18 cellular contexts compared by ENCODE assay signal in genomic region chr7:38141187-38141586, GRCh38. TPM values are rescaled to one million over a fixed set of nuclear protein-coding genes. Genes with fewer than 3 reads are reported as not detected.
DNase-seq lines count a peak whose midpoint lies in the region; ATAC-seq, FAIRE-seq and TF ChIP-seq lines count a peak whose summit lies in the region.
"Had no signal": no experiment of that assay in that cellular context is flagged by ENCODE, and none has a peak within 500 bp of the region (broad histone marks: within the 10 kb centered on the region; RNA-seq: fewer than 3 reads in every experiment).

No MANE protein-coding gene starts in this region.

- no peak for DNase-seq in H9
- DNase-seq in K562 (ENCODE audit: extremely low read depth in 1 of 4, low spot score in 3 of 4), result no peak
- DNase-seq in natural killer cell, result no peak
- DNase-seq in GM23248, result no peak
- no peak for DNase-seq in RCC 7860 (ENCODE audit: low spot score)
- DNase-seq in spleen, result no peak
- no peak for DNase-seq in G401 (ENCODE audit: low spot score)
- DNase-seq: C1 segment of cervical spinal cord; Calu3; CD4-positive, alpha-beta memory T cell; COR-L47; DMS53; DMS79 treated with DMSO at 0.1 percent for 48 hours; GOT3; H7; HFFc6 had no signal

- no TSS peak for BruUV-seq in K562 (replicated peaks; lab: Mats Ljungman, UMichigan)

- FAIRE-seq in K562 (lab: Jason Lieb, UNC) (no peak), RCC 7860 (lab: Jason Lieb, UNC) (no peak)
- FAIRE-seq: G401.6 had no signal

- H3K36me3 Mint-ChIP-seq in H9 (ENCODE audit: insufficient read depth in 1 of 3, low read depth in 3 of 3) (no peaks in the 10 kb centered on the region), natural killer cell (no peaks in the 10 kb centered on the region)
- H3K36me3 Mint-ChIP-seq: CD4-positive, alpha-beta memory T cell had no signal

- no peak overlapping the region for H2AK5ac ChIP-seq in H9 (ENCODE audit: insufficient read length, low read length)

- H3K4me1 Mint-ChIP-seq in H9 (peaks cover 0 to 5% of the 10 kb centered on the region in 2 experiments; a peak in 1 of 4 replicates), natural killer cell (peaks cover 5 to 6% of the 10 kb centered on the region in 2 donors)
- H3K4me1 Mint-ChIP-seq: CD4-positive, alpha-beta memory T cell had no signal

- peak overlapping the region; percentile 85 for H3K18ac ChIP-seq in H9 (ENCODE audit: insufficient read length, low read depth, low read length)

- H3K9me2 ChIP-seq in GM23248 (ENCODE audit: insufficient read depth), result no peaks in the 10 kb centered on the region

- no peaks in the 10 kb centered on the region for H3K27me3 Mint-ChIP-seq in H9 (ENCODE audit: low read depth)
- H3K27me3 Mint-ChIP-seq in natural killer cell (ENCODE audit: low read depth in 2 of 2), result peaks cover 0 to 2% of the 10 kb centered on the region in 2 donors
- H3K27me3 Mint-ChIP-seq: CD4-positive, alpha-beta memory T cell had no signal

- TF ChIP-seq CTCF in H9 (conservative IDR thresholded peaks at IDR 0.05) (no peak), K562 (IDR thresholded peaks at IDR 0.05 in 2 of 3, conservative IDR thresholded peaks at IDR 0.05 in 1 of 3; ENCODE audit: insufficient read depth in 2 of 3, low read depth in 1 of 3, low read length in 3 of 3) (no peak), natural killer cell (IDR thresholded peaks at IDR 0.05) (no peak), spleen (IDR thresholded peaks at IDR 0.05 in 8 of 11, conservative IDR thresholded peaks at IDR 0.05 in 3 of 11) (no peak)

- no peaks in the 10 kb centered on the region for H3K23me2 ChIP-seq in H9 (ENCODE audit: insufficient read length, low read depth, low read length, poor library complexity, severe bottlenecking)

- H3K27ac ChIP-seq in H9 (ENCODE audit: insufficient read length, low read depth, low read length) (no peak overlapping the region), K562 (ENCODE audit: extremely low read depth, low read depth, low read length) (no peak overlapping the region), GM23248 (no peak overlapping the region), spleen (no peak overlapping the region)

- in situ Hi-C loops in K562 (cut with MboI) (no loop called here), GM23248 (cut with MboI) (no loop called here), G401 (cut with HindIII; ENCODE audit: low sequenced_read_pairs) (no loop called here)

- H3K9me3 Mint-ChIP-seq in H9, result no peaks in the 10 kb centered on the region
- H3K9me3 Mint-ChIP-seq in natural killer cell, result no peaks in the 10 kb centered on the region
- H3K9me3 Mint-ChIP-seq: CD4-positive, alpha-beta memory T cell; HFFc6 had no signal

- H3K4me2 ChIP-seq in H9 (ENCODE audit: insufficient read depth, insufficient read length, low read length), result no peak overlapping the region
- no peak overlapping the region for H3K4me2 ChIP-seq in K562 (ENCODE audit: insufficient read depth, low read length)
- H3K4me2 ChIP-seq in GM23248 (ENCODE audit: unreplicated experiment), result no peak overlapping the region

- H3K4me3 Mint-ChIP-seq in H9, result no peak overlapping the region
- H3K4me3 Mint-ChIP-seq in natural killer cell, result no peak overlapping the region
- H3K4me3 Mint-ChIP-seq: CD4-positive, alpha-beta memory T cell; HFFc6 had no signal

- H3K9ac ChIP-seq in H9 (ENCODE audit: extremely low read depth, insufficient read length, low read length) (no peak overlapping the region), K562 (ENCODE audit: insufficient read depth in 1 of 2, low read depth in 2 of 2, low read length in 2 of 2) (no peak overlapping the region), GM23248 (no peak overlapping the region)

- H3K27ac Mint-ChIP-seq in H9, result peak overlapping the region in 1 of 3 experiments; percentile 54; a peak in 1 of 7 replicates
- no peak overlapping the region for H3K27ac Mint-ChIP-seq in natural killer cell
- H3K27ac Mint-ChIP-seq: CD4-positive, alpha-beta memory T cell; HFFc6 had no signal

- H3T11ph ChIP-seq in H9 (ENCODE audit: low read length), result no peak overlapping the region

- no peak overlapping the region for H3K23ac ChIP-seq in H9 (ENCODE audit: insufficient read length, low read depth, low read length)

- H3K27me3 ChIP-seq in H9 (ENCODE audit: insufficient read depth, low read length) (no peaks in the 10 kb centered on the region), K562 (ENCODE audit: control insufficient read depth in 2 of 2, insufficient read depth in 2 of 2, low read length in 2 of 2) (no peaks in the 10 kb centered on the region), GM23248 (replicated peaks; ENCODE audit: insufficient read depth) (no peaks in the 10 kb centered on the region), spleen (replicated peaks in 1 of 7) (no peaks in the 10 kb centered on the region)

- H2BK15ac ChIP-seq in H9 (ENCODE audit: low read depth, low read length), result no peak overlapping the region

- H3K36me3 ChIP-seq in K562 (ENCODE audit: control insufficient read depth, insufficient read depth, low read length) (no peaks in the 10 kb centered on the region), GM23248 (ENCODE audit: low read depth) (no peaks in the 10 kb centered on the region), spleen (no peaks in the 10 kb centered on the region)

- peak overlapping the region; percentile 59 for H2AFZ ChIP-seq in H9 (ENCODE audit: low read length)
- H2AFZ ChIP-seq in K562 (ENCODE audit: low read depth, low read length), result peak overlapping the region; percentile 74
- H2AFZ ChIP-seq in GM23248, result no peak overlapping the region

- no peak overlapping the region for H4K91ac ChIP-seq in H9 (ENCODE audit: insufficient read length, low read depth, low read length)

- H3K79me2 ChIP-seq in H9 (ENCODE audit: insufficient read depth, low read length) (no peaks in the 10 kb centered on the region), K562 (ENCODE audit: control insufficient read depth, insufficient read depth, low read length) (no peaks in the 10 kb centered on the region), GM23248 (ENCODE audit: insufficient read depth) (no peaks in the 10 kb centered on the region)

- peak overlapping the region; percentile 35 for H2BK12ac ChIP-seq in H9 (ENCODE audit: insufficient read length, low read depth, low read length)

- H3K9me1 ChIP-seq in K562 (ENCODE audit: control insufficient read depth, insufficient read depth, low read length), result no peaks in the 10 kb centered on the region

- no peak for TF ChIP-seq POLR2A in K562 (conservative IDR thresholded peaks at IDR 0.05)
- TF ChIP-seq POLR2A in spleen (IDR thresholded peaks at IDR 0.05), result no peak

- no peaks in the 10 kb centered on the region for H3F3A ChIP-seq in GM23248 (ENCODE audit: insufficient read depth)

- CTCF ChIA-PET in K562 (lab: Yijun Ruan, JAX; ENCODE audit: low intra/inter-chr PET ratio), result no interaction called here

- no peak overlapping the region for H4K8ac ChIP-seq in H9 (replicated peaks; ENCODE audit: insufficient read length, low read depth, low read length)

- no peaks in the 10 kb centered on the region for H3K9me3 ChIP-seq in H9 (ENCODE audit: control insufficient read depth, low read depth, low read length)
- H3K9me3 ChIP-seq in K562 (replicated peaks; ENCODE audit: control insufficient read depth, insufficient read depth, low read depth, low read length), result no peaks in the 10 kb centered on the region
- H3K9me3 ChIP-seq in GM23248 (ENCODE audit: low read depth), result no peaks in the 10 kb centered on the region
- no peaks in the 10 kb centered on the region for H3K9me3 ChIP-seq in spleen

- H3K79me1 ChIP-seq in H9 (ENCODE audit: insufficient read depth, low read depth, low read length, poor library complexity, severe bottlenecking), result no peaks in the 10 kb centered on the region

- TF ChIP-seq RAD21 in K562 (CRISPR knock-in tag; conservative IDR thresholded peaks at IDR 0.05 in 1 of 2, IDR thresholded peaks at IDR 0.05 in 1 of 2), result no peak

- H2BK120ac ChIP-seq in H9 (ENCODE audit: low read depth, low read length, poor library complexity, severe bottlenecking), result no peak overlapping the region

- H2BK20ac ChIP-seq in H9 (ENCODE audit: low read depth, low read length, poor library complexity, severe bottlenecking), result no peak overlapping the region

- POLR2A ChIA-PET in K562 (lab: Yijun Ruan, JAX), result interaction anchor here (1.0 to 1.4 kb wide), 2 partner anchors 8 to 10 kb away, joined by 3 read pairs; no protein-coding TSS in a partner anchor

- H3K56ac ChIP-seq in H9 (ENCODE audit: insufficient read length, low read depth, low read length), result no peak overlapping the region

- H3K4me1 ChIP-seq in H9 (ENCODE audit: insufficient read depth, low read length), result no peaks in the 10 kb centered on the region
- no peaks in the 10 kb centered on the region for H3K4me1 ChIP-seq in K562 (replicated peaks in 1 of 2; ENCODE audit: control insufficient read depth in 2 of 2, insufficient read depth in 2 of 2, low read length in 2 of 2)
- no peaks in the 10 kb centered on the region for H3K4me1 ChIP-seq in GM23248 (ENCODE audit: insufficient read depth)
- no peaks in the 10 kb centered on the region for H3K4me1 ChIP-seq in spleen

- intact Hi-C loops in K562 (cut with micrococcal nuclease) (no loop called here), natural killer cell (cut with micrococcal nuclease) (no loop called here), spleen (cut with DNase I; ENCODE audit: low total_unique reads) (no loop called here)

- H3K4me3 ChIP-seq in K562, result no peak overlapping the region
- no peak overlapping the region for H3K4me3 ChIP-seq in GM23248
- H3K4me3 ChIP-seq in spleen, result no peak overlapping the region

- TF ChIP-seq EP300 in K562 (IDR thresholded peaks at IDR 0.05; ENCODE audit: low read length), result no peak

- ATAC-seq in K562 (no peak), natural killer cell (peak; percentile 30 to 80 (median 31))
- ATAC-seq: HCT116 had no signal

- peak overlapping the region; percentile 83 for H4K5ac ChIP-seq in H9 (ENCODE audit: insufficient read length, low read depth, low read length)

- H3K14ac ChIP-seq in H9 (ENCODE audit: insufficient read depth, low read length), result 0 out of 2 replicates have a peak overlapping the region, but pooled peaks have one; percentile 47

- H2BK5ac ChIP-seq in H9 (ENCODE audit: insufficient read length, low read length), result no peak overlapping the region

- WGBS in H9 (ENCODE audit: extremely low coverage, insufficient read length, low lambda C conversion rate), result no CpG with 5 or more reads among the region's 2 CpGs
- WGBS in K562 (ENCODE audit: insufficient coverage, low coverage, missing lambda C conversion rate), result 37% methylated on average over 2 of the region's 2 CpGs
- WGBS in GM23248 (ENCODE audit: low coverage in 1 of 2, low lambda C conversion rate in 2 of 2, missing lambda C conversion rate in 2 of 2), 2 experiments, result 43 to 50% methylated on average over 2 of the region's 2 CpGs
- 80 to 93% (median 90%) methylated on average over 2 of the region's 2 CpGs for WGBS in spleen, 5 donors

- H4K20me1 ChIP-seq in H9 (ENCODE audit: control insufficient read depth, insufficient read depth, insufficient read length), result no peaks in the 10 kb centered on the region
- no peaks in the 10 kb centered on the region for H4K20me1 ChIP-seq in K562 (replicated peaks; ENCODE audit: control insufficient read depth, insufficient read depth, low read length)
- H4K20me1 ChIP-seq in GM23248 (ENCODE audit: insufficient read depth), result no peaks in the 10 kb centered on the region

- H3K4ac ChIP-seq in H9 (ENCODE audit: low read depth, low read length), result no peak overlapping the region

RNA-seq across cellular contexts. Expression of gene STARD3NL, which starts 36.9 kb away (rescaled TPM):
- total RNA-seq in H9 (2021), result 33.5 and 36.5 TPM in 2 replicates
- 16.8 and 25.1 TPM in 2 replicates for total RNA-seq in K562 (2011; cell fraction: chromatin; rRNA removed; ENCODE audit: low replicate concordance)
- total RNA-seq in K562 (2011; cell fraction: nucleolus; rRNA removed), result 19.8 and 22.5 TPM in 2 replicates
- 30.4 and 45.0 TPM in 2 replicates for total RNA-seq in K562 (2011; cell fraction: nucleoplasm; rRNA removed)
- 44.8 and 44.9 TPM in 2 replicates for total RNA-seq in K562 (2014; rRNA removed)
- total RNA-seq in K562 (2014; rRNA removed; fragmentation: Illumina TruSeq; extraction: Trizol), result 64.4 and 74.5 TPM in 2 replicates
- total RNA-seq in K562 (2015; rRNA removed; fragmentation: Illumina TruSeq; extraction: Trizol), result 54.4 and 56.9 TPM in 2 replicates
- 42.2 and 43.4 TPM in 2 replicates for total RNA-seq in K562 (2021)
- polyA plus RNA-seq in K562 (2011; rRNA removed), result 60.7 and 77.4 TPM in 2 replicates
- 18.7 and 41.1 TPM in 2 replicates for polyA plus RNA-seq in K562 (2011; cell fraction: cytosol; rRNA removed)
- polyA plus RNA-seq in K562 (2011; cell fraction: nucleus; rRNA removed), result 14.4 and 34.3 TPM in 2 replicates
- 38.4 and 42.2 TPM in 2 replicates for polyA plus RNA-seq in K562 (2012)
- 50.8 and 53.5 TPM in 2 replicates for polyA plus RNA-seq in K562 (2014; fragmentation: Illumina TruSeq; extraction: Trizol)
- polyA plus RNA-seq in K562 (2014; fragmentation: Nextera tagmentation; extraction: Ambion mirVana), result 10 to 100 TPM; 79.6 to 90.0 TPM
- 52.9 and 57.6 TPM in 2 replicates for polyA plus RNA-seq in K562 (2014; rRNA removed)
- polyA minus RNA-seq in K562 (2011; rRNA and poly(A)+ RNA removed), result 37.0 and 57.7 TPM in 2 replicates
- polyA minus RNA-seq in K562 (2011; cell fraction: cytosol; rRNA and poly(A)+ RNA removed), result 14.0 and 14.7 TPM in 2 replicates
- 11.0 and 27.9 TPM in 2 replicates for polyA minus RNA-seq in K562 (2011; cell fraction: nucleus; rRNA and poly(A)+ RNA removed)
- total RNA-seq in natural killer cell, result 10 to 100 TPM; 30.6 to 38.6 (median 38.3) TPM
- 44.8 and 68.1 TPM in 2 replicates for total RNA-seq in GM23248 (2014; rRNA removed; shearing (Covaris generic))
- polyA plus RNA-seq in GM23248 (2016; fragmentation: Nextera tagmentation; extraction: Ambion mirVana), result 64.0 and 66.3 TPM in 2 replicates
- 10 to 100 TPM; 29.8 to 50.2 (median 38.8) TPM for total RNA-seq in spleen
- polyA plus RNA-seq in spleen, result 10 to 100 TPM; 19.8 to 30.6 (median 24.1) TPM
- total RNA-seq in G401 (2014; rRNA removed; shearing (Covaris generic)), result 73.7 and 113 TPM in 2 replicates
